ENCODE assay signal across 8 cellular contexts in the genomic region with DNA sequence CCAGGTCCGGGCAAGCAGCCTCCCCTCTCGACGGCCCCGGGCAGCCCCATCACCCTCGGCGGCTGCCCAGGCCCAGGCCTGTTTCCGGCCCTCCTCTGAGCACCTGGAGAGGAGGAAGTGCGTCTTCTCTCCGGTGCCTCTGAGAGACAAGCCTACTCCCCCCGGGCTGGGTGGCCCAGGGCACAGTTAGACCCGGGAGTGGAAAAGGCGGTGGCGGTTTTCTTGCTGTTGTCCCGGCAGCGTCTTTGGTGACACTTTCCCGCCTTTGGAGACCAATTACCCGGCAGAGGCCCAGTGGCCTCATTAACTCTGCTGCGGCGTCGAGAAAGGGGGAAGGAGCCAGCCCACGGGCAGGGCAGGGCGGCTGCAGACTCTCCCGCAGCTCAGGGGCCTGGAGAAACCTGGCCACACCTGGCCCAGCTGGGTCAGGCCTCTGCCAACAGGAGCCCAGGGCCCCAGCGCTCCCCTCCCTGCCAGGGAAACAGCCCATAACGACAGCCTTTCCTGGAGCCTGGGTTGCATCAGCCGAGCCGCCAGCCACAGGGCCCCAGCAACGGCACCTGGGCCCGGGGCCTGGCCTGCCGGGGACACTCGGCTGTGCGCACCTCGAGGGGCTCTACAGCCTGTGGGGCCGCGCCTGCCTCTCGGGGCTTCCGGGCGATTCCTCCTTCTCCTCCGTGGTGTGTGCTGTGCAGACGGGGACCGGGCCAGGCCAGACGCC. TPM values are rescaled to one million over a fixed set of nuclear protein-coding genes. Genes with fewer than 3 reads are reported as not detected.
A peak's percentile ranks its signal among the peaks of the same experiment; 100 is the strongest.
DNase-seq lines count a peak whose midpoint lies in the region; ATAC-seq and TF ChIP-seq lines count a peak whose summit lies in the region.

No MANE protein-coding gene starts in this region.

- H3K4me1 ChIP-seq in mucosa of stomach (ENCODE audit: control insufficient read depth, insufficient read depth, low read length): peaks cover 57% of the 10 kb centered on the region

- H3K4me1 Mint-ChIP-seq in activated T-cell treated with anti-CD3 and anti-CD28 coated beads, Interleukin-2, amount 50 U/mL, for 24 hours (ENCODE audit: low read depth): peaks cover 21% of the 10 kb centered on the region
- H3K4me1 Mint-ChIP-seq in osteocyte (ENCODE audit: unreplicated experiment): peaks cover 3% of the 10 kb centered on the region

- no peak for TF ChIP-seq CTCF in osteocyte (IDR thresholded peaks at IDR 0.05)

- no peaks in the 10 kb centered on the region for H3K27me3 ChIP-seq in mucosa of stomach (ENCODE audit: control insufficient read depth, insufficient read depth, low read length)

- ATAC-seq in HG03342 (IDR thresholded peaks at IDR 0.05; ENCODE audit: unreplicated experiment): no peak
- no peak for ATAC-seq in HG02623 (IDR thresholded peaks at IDR 0.05; ENCODE audit: unreplicated experiment)

- no peak overlapping the region for H3K4me3 ChIP-seq in mucosa of stomach (ENCODE audit: low read length)

- no peaks in the 10 kb centered on the region for H3K36me3 Mint-ChIP-seq in activated T-cell treated with anti-CD3 and anti-CD28 coated beads, Interleukin-2, amount 50 U/mL, for 24 hours (ENCODE audit: low read depth)
- H3K36me3 Mint-ChIP-seq in osteocyte (ENCODE audit: unreplicated experiment): no peaks in the 10 kb centered on the region

- TF ChIP-seq POLR2A in GM19193 (IDR thresholded peaks at IDR 0.05; ENCODE audit: extremely low read depth, insufficient read depth, insufficient read length): peak; percentile 54

- no peaks in the 10 kb centered on the region for H3K9me3 Mint-ChIP-seq in activated T-cell treated with anti-CD3 and anti-CD28 coated beads, Interleukin-2, amount 50 U/mL, for 24 hours
- H3K9me3 Mint-ChIP-seq in osteocyte (ENCODE audit: unreplicated experiment): no peaks in the 10 kb centered on the region

- no peaks in the 10 kb centered on the region for H3K27me3 Mint-ChIP-seq in activated T-cell treated with anti-CD3 and anti-CD28 coated beads, Interleukin-2, amount 50 U/mL, for 24 hours
- peaks cover 2% of the 10 kb centered on the region for H3K27me3 Mint-ChIP-seq in osteocyte (ENCODE audit: unreplicated experiment)

- no peaks in the 10 kb centered on the region for H3K9me3 ChIP-seq in mucosa of stomach (ENCODE audit: control insufficient read depth, low read length)

- H3K27ac Mint-ChIP-seq in activated T-cell treated with anti-CD3 and anti-CD28 coated beads, Interleukin-2, amount 50 U/mL, for 24 hours: peak overlapping the region; percentile 90
- H3K27ac Mint-ChIP-seq in osteocyte (ENCODE audit: unreplicated experiment): no peak overlapping the region

- H3K4me3 Mint-ChIP-seq in activated T-cell treated with anti-CD3 and anti-CD28 coated beads, Interleukin-2, amount 50 U/mL, for 24 hours: peak overlapping the region; percentile 33
- H3K4me3 Mint-ChIP-seq in osteocyte (ENCODE audit: unreplicated experiment): no peak overlapping the region

- peak overlapping the region; percentile 86 for H3K9ac ChIP-seq in mucosa of stomach (ENCODE audit: low read length)

- no peaks in the 10 kb centered on the region for H3K36me3 ChIP-seq in mucosa of stomach (ENCODE audit: control insufficient read depth, insufficient read depth, low read length)

- DNase-seq in NCI-H2227 treated with DMSO at 0.1 percent for 48 hours (lab: John Stamatoyannopoulos, UW): peak; percentile 48
- DNase-seq in activated T-cell treated with anti-CD3 and anti-CD28 coated beads, Interleukin-2, amount 50 U/mL, for 24 hours: peak; percentile 79
- no peak for DNase-seq in osteocyte (ENCODE audit: extremely low spot score, unreplicated experiment)
- DNase-seq in mucosa of gallbladder (ENCODE audit: low spot score): no peak

RNA-seq across cellular contexts. Expression of a gene that starts 28.4 kb away (rescaled TPM):
- total RNA-seq in osteocyte: 16.9 and 17.9 TPM in 2 replicates
- 18.6 TPM for total RNA-seq in mucosa of gallbladder

RNA-seq across cellular contexts. Expression of a gene that starts 29.4 kb away (rescaled TPM):
- total RNA-seq in osteocyte: not detected in 2 replicates
- total RNA-seq in mucosa of gallbladder: 0.78 TPM

Comparison
In these comparisons a context has a peak if more than half of its experiments do, and no peak if none do; other contexts are left out.
1. DNase-seq: peak in NCI-H2227 treated with DMSO at 0.1 percent for 48 hours (single experiment) and activated T-cell treated with anti-CD3 and anti-CD28 coated beads, Interleukin-2, amount 50 U/mL, for 24 hours (single experiment); none in osteocyte (single experiment) and mucosa of gallbladder (single experiment).